In genomic region chr21:44933199-44933937, GRCh38 we compare ENCODE assay signal across 10 cellular contexts. TPM values are rescaled to one million over a fixed set of nuclear protein-coding genes. Genes with fewer than 3 reads are reported as not detected.
DNase-seq lines count a peak whose midpoint lies in the region; ATAC-seq and TF ChIP-seq lines count a peak whose summit lies in the region.
"Had no signal": no experiment of that assay in that cellular context is flagged by ENCODE, and none has a peak within 500 bp of the region (broad histone marks: within the 10 kb centered on the region; RNA-seq: fewer than 3 reads in every experiment).

No MANE protein-coding gene starts in this region.

- peak overlapping the region; percentile 66 for H3K4me3 ChIP-seq in left ventricle myocardium inferior
- no peak overlapping the region for H3K4me3 ChIP-seq in SK-N-MC
- no peak overlapping the region for H3K4me3 ChIP-seq in lower lobe of right lung
- peak overlapping the region; percentile 42 for H3K4me3 ChIP-seq in vagina

- H3K4me1 ChIP-seq in left ventricle myocardium inferior (peaks cover 30% of the 10 kb centered on the region), lower lobe of right lung (peaks cover 38% of the 10 kb centered on the region), vagina (peaks cover 25% of the 10 kb centered on the region)

- H3K27ac ChIP-seq in left ventricle myocardium inferior (replicated peaks): no peak overlapping the region
- H3K27ac ChIP-seq in SK-N-MC: peak overlapping the region; percentile 46; the same call in 1 of the 2 replicates
- no peak overlapping the region for H3K27ac ChIP-seq in lower lobe of right lung
- H3K27ac ChIP-seq in vagina: no peak overlapping the region

- intact Hi-C loops in left ventricle myocardium inferior (cut with micrococcal nuclease): no loop called here
- intact Hi-C loops in left cardiac atrium (cut with DNase I): loop anchor here in 1 of 2 donors (5.0 kb wide), 1 partner anchor 131 kb away; the partner anchor contains the start of gene UBE2G2
- intact Hi-C loops in lower lobe of right lung (cut with DNase I): no loop called here
- intact Hi-C loops in vagina (cut with DNase I): loop anchor here (10.0 kb wide), 1 partner anchor 129 kb away; the partner anchor contains the start of gene UBE2G2

- no peaks in the 10 kb centered on the region for H3K36me3 ChIP-seq in left ventricle myocardium inferior
- peaks cover 3% of the 10 kb centered on the region; the same call in 1 of the 2 replicates for H3K36me3 ChIP-seq in SK-N-MC (ENCODE audit: insufficient read depth, low read length)
- no peaks in the 10 kb centered on the region for H3K36me3 ChIP-seq in lower lobe of right lung
- no peaks in the 10 kb centered on the region for H3K36me3 ChIP-seq in vagina

- H3K9ac ChIP-seq in SK-N-MC (ENCODE audit: insufficient read length): no peak overlapping the region

- TF ChIP-seq CTCF in left ventricle myocardium inferior (IDR thresholded peaks at IDR 0.05; ENCODE audit: borderline replicate concordance) (no peak), lower lobe of right lung (IDR thresholded peaks at IDR 0.05) (no peak), vagina (IDR thresholded peaks at IDR 0.05) (no peak)

- no peak for TF ChIP-seq POLR2A in vagina (IDR thresholded peaks at IDR 0.05)

- H3K27me3 ChIP-seq in left ventricle myocardium inferior (ENCODE audit: low read depth) (peaks cover 72% of the 10 kb centered on the region), lower lobe of right lung (ENCODE audit: low read depth) (peaks cover 51% of the 10 kb centered on the region), vagina (peaks cover 14% of the 10 kb centered on the region)

- no peak for ATAC-seq in left cardiac atrium
- no peak for ATAC-seq in lower lobe of right lung
- no peak for ATAC-seq in GM21390 (IDR thresholded peaks at IDR 0.05; ENCODE audit: unreplicated experiment)

- H3K9me3 ChIP-seq in left ventricle myocardium inferior (replicated peaks): no peaks in the 10 kb centered on the region
- H3K9me3 ChIP-seq in SK-N-MC (ENCODE audit: low read depth, low read length): no peaks in the 10 kb centered on the region
- H3K9me3 ChIP-seq in lower lobe of right lung: no peaks in the 10 kb centered on the region
- no peaks in the 10 kb centered on the region for H3K9me3 ChIP-seq in vagina

- DNase-seq in left ventricle myocardium inferior: peak; percentile 12
- DNase-seq in left cardiac atrium: no peak
- DNase-seq in SK-N-MC (ENCODE audit: low read depth, low spot score): no peak
- peak; percentile 35 for DNase-seq in lower lobe of right lung
- DNase-seq in vagina (ENCODE audit: extremely low spot score in 2 of 2): no peak
- no peak for DNase-seq in cortex of kidney (lab: John Stamatoyannopoulos, UW)
- DNase-seq in NCI-H510A (lab: John Stamatoyannopoulos, UW): no peak
- DNase-seq: NCI-H2029, SIG-M5 had no signal

RNA-seq across cellular contexts. Expression of gene SLX9, which starts 6.5 kb away (rescaled TPM):
- total RNA-seq in left ventricle myocardium inferior (70.7 TPM), left cardiac atrium (10 to 100 TPM; 26.1 to 28.6 TPM), lower lobe of right lung (15.7 TPM), vagina (8.3 TPM)

RNA-seq across cellular contexts. Expression of gene ITGB2, which starts 12.7 kb away (rescaled TPM):
- total RNA-seq in left ventricle myocardium inferior (18.6 TPM), left cardiac atrium (10 to 100 TPM; 31.5 to 70.7 TPM), lower lobe of right lung (468 TPM), vagina (35.1 TPM)

RNA-seq across cellular contexts. Expression of gene PTTG1IP, which starts 59.9 kb away (rescaled TPM):
- total RNA-seq in left ventricle myocardium inferior (171 TPM), left cardiac atrium (100 to 1,000 TPM; 181 to 195 TPM), lower lobe of right lung (209 TPM), vagina (165 TPM)

Comparison
In these comparisons a context has a peak if more than half of its experiments do, and no peak if none do; other contexts are left out.
1. DNase-seq: peak in left ventricle myocardium inferior (single experiment) and lower lobe of right lung (single experiment); none in left cardiac atrium (single experiment), SK-N-MC (single experiment), vagina (0 of 2), cortex of kidney (single experiment) and NCI-H510A (single experiment).
2. H3K4me3 ChIP-seq: peak in left ventricle myocardium inferior (single experiment) and vagina (2 of 2); none in SK-N-MC (single experiment) and lower lobe of right lung (single experiment).